In the genomic region with DNA sequence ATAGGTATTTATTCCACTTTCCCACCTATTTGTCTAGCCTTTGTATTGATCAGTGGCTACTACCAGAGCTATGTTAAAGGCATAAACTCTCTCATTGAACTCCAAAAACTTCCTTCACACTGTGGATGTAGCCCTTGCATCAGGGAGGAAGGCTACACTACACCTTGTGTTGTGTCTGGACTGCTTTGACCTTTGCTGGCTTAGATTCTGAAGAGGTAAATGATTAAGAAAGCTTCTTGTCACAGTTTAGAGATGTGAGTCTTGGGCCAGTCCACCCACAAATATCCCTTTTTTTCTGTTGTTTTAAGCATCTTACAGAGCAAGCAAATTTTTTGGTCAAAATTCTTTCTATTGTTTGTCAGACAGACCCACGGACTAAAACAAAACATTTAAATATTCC, we compare ENCODE assay signal across 34 cellular contexts. TPM values are rescaled to one million over a fixed set of nuclear protein-coding genes. Genes with fewer than 3 reads are reported as not detected.
DNase-seq lines count a peak whose midpoint lies in the region; ATAC-seq and TF ChIP-seq lines count a peak whose summit lies in the region.
"Had no signal": no experiment of that assay in that cellular context is flagged by ENCODE, and none has a peak within 500 bp of the region (broad histone marks: within the 10 kb centered on the region; RNA-seq: fewer than 3 reads in every experiment).

No MANE protein-coding gene starts in this region.

- H3K4ac ChIP-seq in mesendoderm (ENCODE audit: low read depth, low read length) = no peak overlapping the region

- peak overlapping the region; percentile 41 for H3K18ac ChIP-seq in mesendoderm (ENCODE audit: low read length)

- H3K56ac ChIP-seq in mesendoderm (ENCODE audit: low read length) = peak overlapping the region; percentile 51

- no peak overlapping the region for H3K27ac Mint-ChIP-seq in activated naive CD4-positive, alpha-beta T cell treated with anti-CD3 and anti-CD28 coated beads for 36 hours
- H3K27ac Mint-ChIP-seq in T-cell = no peak overlapping the region
- H3K27ac Mint-ChIP-seq: activated CD4-positive, alpha-beta T cell treated with anti-CD3 and anti-CD28 coated beads, Interleukin-2, amount 10 ng/mL, durations not matched to agents 7 days and 5 days; activated naive CD8-positive, alpha-beta T cell; HFFc6; IgD-negative memory B cell; WTC11 had no signal

- H4K8ac ChIP-seq in mesendoderm (ENCODE audit: low read depth, low read length) = no peak overlapping the region

- TF ChIP-seq POLR2A in heart left ventricle (IDR thresholded peaks at IDR 0.05) (no peak), spleen (IDR thresholded peaks at IDR 0.05) (no peak)

- H4K5ac ChIP-seq in mesendoderm (ENCODE audit: low read length) = no peak overlapping the region

- H2AK5ac ChIP-seq in mesendoderm (ENCODE audit: low read length) = no peak overlapping the region

- intact Hi-C loops in heart left ventricle (cut with DNase I) (loop anchor here in 1 of 10 donors (5.0 kb wide), 1 partner anchor 111 kb away; no protein-coding TSS in a partner anchor), left cardiac atrium (cut with DNase I) (loop anchor here in 1 of 2 donors (10.0 kb wide), 1 partner anchor 113 kb away; no protein-coding TSS in a partner anchor), spleen (cut with DNase I; ENCODE audit: low total_unique reads) (no loop called here)
- intact Hi-C loops in activated naive CD4-positive, alpha-beta T cell treated with anti-CD3 and anti-CD28 coated beads for 36 hours (cut with micrococcal nuclease) = no loop called here

- peak overlapping the region in 5 of 12 donors; percentile 27 to 85 (median 43) for H3K27ac ChIP-seq in heart left ventricle
- peak overlapping the region in 1 of 2 donors; percentile 80 for H3K27ac ChIP-seq in coronary artery
- no peak overlapping the region for H3K27ac ChIP-seq in mesendoderm (ENCODE audit: low read depth, low read length)
- H3K27ac ChIP-seq in spleen = peak overlapping the region in 4 of 8 donors; percentile 67 to 78 (median 76)
- no peak overlapping the region for H3K27ac ChIP-seq in SK-N-SH (ENCODE audit: low read depth in 2 of 2, low read length in 1 of 2)
- H3K27ac ChIP-seq: C4-2B, SJCRH30, transverse colon had no signal

- H3K36me3 ChIP-seq in heart left ventricle = no peaks in the 10 kb centered on the region
- H3K36me3 ChIP-seq in mesendoderm (ENCODE audit: control insufficient read depth, insufficient read depth, low read length) = no peaks in the 10 kb centered on the region
- no peaks in the 10 kb centered on the region for H3K36me3 ChIP-seq in spleen
- H3K36me3 ChIP-seq in SK-N-SH (replicated peaks in 1 of 2; ENCODE audit: control insufficient read depth in 1 of 2, insufficient read depth in 2 of 2, low read length in 1 of 2) = no peaks in the 10 kb centered on the region
- H3K36me3 ChIP-seq: sigmoid colon, SJCRH30, transverse colon had no signal

- TF ChIP-seq RAD21 in SK-N-SH (IDR thresholded peaks at IDR 0.05; ENCODE audit: low read length) = no peak

- H3K9me2 ChIP-seq in SK-N-SH = no peaks in the 10 kb centered on the region

- no peak for ATAC-seq in heart left ventricle
- no peak for ATAC-seq in left cardiac atrium
- no peak for ATAC-seq in T-cell (replicated peaks in 1 of 4)
- ATAC-seq: WTC11 had no signal

- H3K4me3 ChIP-seq in heart left ventricle = peak overlapping the region in 11 of 12 donors; percentile 5 to 61 (median 50)
- H3K4me3 ChIP-seq in coronary artery = peak overlapping the region; percentile 71
- H3K4me3 ChIP-seq in mesendoderm (ENCODE audit: low read length) = no peak overlapping the region
- peak overlapping the region in 7 of 8 donors; percentile 2 to 62 (median 29) for H3K4me3 ChIP-seq in spleen
- H3K4me3 ChIP-seq in SK-N-SH (ENCODE audit: low read depth in 2 of 2, low read length in 1 of 2) = no peak overlapping the region
- H3K4me3 ChIP-seq: sigmoid colon, SJCRH30, transverse colon had no signal

- no peak overlapping the region for H3K23ac ChIP-seq in mesendoderm (ENCODE audit: low read length)

- DNase-seq in heart left ventricle (no peak), left cardiac atrium (no peak), coronary artery (ENCODE audit: low spot score) (no peak), mesendoderm (no peak), spleen (no peak), SK-N-SH (no peak), T-cell (no peak)
- DNase-seq in activated naive CD4-positive, alpha-beta T cell treated with anti-CD3 and anti-CD28 coated beads for 36 hours = no peak
- DNase-seq: 8988T; activated CD4-positive, alpha-beta T cell treated with anti-CD3 and anti-CD28 coated beads, Interleukin-2, amount 10 ng/mL, durations not matched to agents 7 days and 5 days; activated effector memory CD4-positive, alpha-beta T cell treated with Interleukin-2 at 50 U/mL for 16 hours; activated T-cell treated with anti-CD3 and anti-CD28 coated beads, Interleukin-2, amount 50 U/mL, for 1 hour; effector CD8-positive, alpha-beta T cell; glutamatergic neuron; GOT3; HFFc6; NCI-H1048; NCI-H2107; NCI-H446; NCI-H82; posterior cingulate gyrus; sigmoid colon; SJCRH30; stimulated activated CD4-positive, alpha-beta T cell treated with anti-CD3 and anti-CD28 coated beads, Interleukin-15, amount 100 ng/mL, for 24 hours; stimulated activated CD4-positive, alpha-beta T cell treated with anti-CD3 and anti-CD28 coated beads, Interleukin-4, amount 100 ng/mL, for 4 hours; T-helper 1 cell; transverse colon had no signal

- no peak overlapping the region for H2BK120ac ChIP-seq in mesendoderm (ENCODE audit: low read depth, low read length)

- no peaks in the 10 kb centered on the region for H3K79me1 ChIP-seq in mesendoderm (ENCODE audit: low read length)

- no peak overlapping the region for H2AFZ ChIP-seq in SK-N-SH (ENCODE audit: low read depth)

- H3K9ac ChIP-seq in mesendoderm (ENCODE audit: low read length) (peak overlapping the region; percentile 14), SK-N-SH (no peak overlapping the region)

- no peaks in the 10 kb centered on the region for H3K4me1 Mint-ChIP-seq in activated naive CD4-positive, alpha-beta T cell treated with anti-CD3 and anti-CD28 coated beads for 36 hours (ENCODE audit: low read depth)
- no peaks in the 10 kb centered on the region for H3K4me1 Mint-ChIP-seq in T-cell
- H3K4me1 Mint-ChIP-seq: activated CD4-positive, alpha-beta T cell treated with anti-CD3 and anti-CD28 coated beads, Interleukin-2, amount 10 ng/mL, durations not matched to agents 7 days and 5 days; IgD-negative memory B cell; neural crest cell had no signal

- no peak for TF ChIP-seq EP300 in SK-N-SH (IDR thresholded peaks at IDR 0.05; ENCODE audit: borderline replicate concordance in 1 of 2, low read depth in 1 of 2, low read length in 1 of 2)

- CTCF ChIA-PET in activated naive CD4-positive, alpha-beta T cell treated with anti-CD3 and anti-CD28 coated beads for 36 hours (lab: Charles Lee) = no interaction called here
- CTCF ChIA-PET in SK-N-SH (lab: Yijun Ruan, JAX) = no interaction called here
- CTCF ChIA-PET in T-cell (lab: Charles Lee) = interaction anchor here in 1 of 2 donors (0.6 kb wide), 1 partner anchor 464 kb away, joined by 3 read pairs; no protein-coding TSS in a partner anchor

- no peak overlapping the region for H2BK5ac ChIP-seq in mesendoderm (ENCODE audit: low read length)

- WGBS in heart left ventricle, 4 donors = 57 to 70% (median 65%) methylated on average over 1 of the region's 1 CpG
- WGBS in mesendoderm (ENCODE audit: extremely low coverage, insufficient coverage, low lambda C conversion rate) = no CpG with 5 or more reads among the region's 1 CpG
- WGBS in spleen, 5 donors = 70 to 95% (median 80%) methylated on average over 1 of the region's 1 CpG
- WGBS in SK-N-SH (ENCODE audit: low lambda C conversion rate) = 55% methylated on average over 1 of the region's 1 CpG

- H3K4me1 ChIP-seq in heart left ventricle (peaks cover 0 to 7% (median 0%) of the 10 kb centered on the region in 12 donors), mesendoderm (ENCODE audit: control insufficient read depth, low read depth, low read length) (peaks cover 9% of the 10 kb centered on the region), spleen (no peaks in the 10 kb centered on the region), SK-N-SH (ENCODE audit: control insufficient read depth in 1 of 2, insufficient read depth in 2 of 2, low read depth in 1 of 2, low read length in 1 of 2) (peaks cover 0 to 8% of the 10 kb centered on the region in 2 experiments; a peak in 2 of 4 replicates)

- no peak overlapping the region for H3K4me3 Mint-ChIP-seq in activated naive CD4-positive, alpha-beta T cell treated with anti-CD3 and anti-CD28 coated beads for 36 hours
- no peak overlapping the region for H3K4me3 Mint-ChIP-seq in T-cell
- H3K4me3 Mint-ChIP-seq: activated CD4-positive, alpha-beta T cell treated with anti-CD3 and anti-CD28 coated beads, Interleukin-2, amount 10 ng/mL, durations not matched to agents 7 days and 5 days; activated naive CD8-positive, alpha-beta T cell; IgD-negative memory B cell; neural crest cell; WTC11 had no signal

- H3K79me2 ChIP-seq in mesendoderm (ENCODE audit: control insufficient read depth, insufficient read depth, low read length) (peaks cover 4% of the 10 kb centered on the region), SK-N-SH (ENCODE audit: insufficient read depth) (no peaks in the 10 kb centered on the region)

- no peaks in the 10 kb centered on the region for H3K9me3 Mint-ChIP-seq in activated naive CD4-positive, alpha-beta T cell treated with anti-CD3 and anti-CD28 coated beads for 36 hours
- H3K9me3 Mint-ChIP-seq in T-cell = no peaks in the 10 kb centered on the region
- H3K9me3 Mint-ChIP-seq: activated CD4-positive, alpha-beta T cell treated with anti-CD3 and anti-CD28 coated beads, Interleukin-2, amount 10 ng/mL, durations not matched to agents 7 days and 5 days; HFFc6; IgD-negative memory B cell; neural crest cell; WTC11 had no signal

- H3K27me3 ChIP-seq in heart left ventricle (no peaks in the 10 kb centered on the region), mesendoderm (ENCODE audit: insufficient read depth, low read length, poor library complexity) (no peaks in the 10 kb centered on the region), spleen (replicated peaks in 1 of 7) (peaks cover 0 to 32% (median 0%) of the 10 kb centered on the region in 7 donors), SK-N-SH (ENCODE audit: insufficient read depth) (no peaks in the 10 kb centered on the region)
- H3K27me3 ChIP-seq: sigmoid colon, SJCRH30 had no signal

- H3K27me3 Mint-ChIP-seq in activated naive CD4-positive, alpha-beta T cell treated with anti-CD3 and anti-CD28 coated beads for 36 hours (ENCODE audit: low read depth) = peaks cover 27% of the 10 kb centered on the region
- peaks cover 31 to 45% of the 10 kb centered on the region in 2 donors for H3K27me3 Mint-ChIP-seq in T-cell

- no peak overlapping the region for H3K4me2 ChIP-seq in mesendoderm (ENCODE audit: low read length)
- H3K4me2 ChIP-seq in SK-N-SH = no peak overlapping the region

- H3K9me3 ChIP-seq in heart left ventricle = no peaks in the 10 kb centered on the region
- no peaks in the 10 kb centered on the region for H3K9me3 ChIP-seq in spleen
- H3K9me3 ChIP-seq in SK-N-SH = no peaks in the 10 kb centered on the region
- H3K9me3 ChIP-seq: sigmoid colon, SJCRH30, transverse colon had no signal

- POLR2A ChIA-PET in SK-N-SH (lab: Yijun Ruan, JAX) (no interaction called here), T-cell (lab: Charles Lee) (no interaction called here)

- no peak for TF ChIP-seq CTCF in heart left ventricle (IDR thresholded peaks at IDR 0.05)
- no peak for TF ChIP-seq CTCF in coronary artery (IDR thresholded peaks at IDR 0.05)
- no peak for TF ChIP-seq CTCF in spleen (IDR thresholded peaks at IDR 0.05 in 8 of 11, conservative IDR thresholded peaks at IDR 0.05 in 3 of 11)
- no peak for TF ChIP-seq CTCF in SK-N-SH (IDR thresholded peaks at IDR 0.05)

- H4K20me1 ChIP-seq in SK-N-SH (ENCODE audit: insufficient read depth) = no peaks in the 10 kb centered on the region

- H3F3A ChIP-seq in SK-N-SH (replicated peaks; ENCODE audit: insufficient read depth) = peaks cover 4% of the 10 kb centered on the region

- no peaks in the 10 kb centered on the region for H3K36me3 Mint-ChIP-seq in activated naive CD4-positive, alpha-beta T cell treated with anti-CD3 and anti-CD28 coated beads for 36 hours (ENCODE audit: low read depth)
- H3K36me3 Mint-ChIP-seq in T-cell = no peaks in the 10 kb centered on the region
- H3K36me3 Mint-ChIP-seq: activated naive CD8-positive, alpha-beta T cell; WTC11 had no signal

- H2BK15ac ChIP-seq in mesendoderm (replicated peaks; ENCODE audit: low read depth) = no peak overlapping the region

RNA-seq across cellular contexts. Expression of gene ENPEP, which starts 1.9 kb away (rescaled TPM):
- total RNA-seq in heart left ventricle = 1 to 10 TPM; 1.3 to 9.3 (median 4.2) TPM
- polyA plus RNA-seq in heart left ventricle = 1 to 10 TPM; 1.3 to 4.4 TPM
- total RNA-seq in left cardiac atrium = 10 to 100 TPM in 1 of 2 donors, 1 to 10 TPM in 1; 7.4 to 12.2 TPM
- polyA plus RNA-seq in mesendoderm (2013, experiment 1 of 2) = 5.7 TPM
- polyA plus RNA-seq in mesendoderm (2013, experiment 2 of 2) = 5.0 TPM
- 10 to 100 TPM; 15.3 to 48.3 (median 33.1) TPM for total RNA-seq in spleen
- polyA plus RNA-seq in spleen = 1 to 10 TPM; 1.8 to 3.7 (median 1.9) TPM
- not detected for total RNA-seq in activated naive CD4-positive, alpha-beta T cell treated with anti-CD3 and anti-CD28 coated beads for 36 hours
- 0.15 and 0.16 TPM in 2 replicates for polyA plus RNA-seq in SK-N-SH (2012; rRNA removed)
- 0.04 and 0.19 TPM in 2 replicates for polyA plus RNA-seq in SK-N-SH (2012; cell fraction: cytosol; rRNA removed)
- polyA plus RNA-seq in SK-N-SH (2012; cell fraction: nucleus; rRNA removed) = 0.04 and 0.05 TPM in 2 replicates
- not detected for total RNA-seq in T-cell
- total RNA-seq: activated CD8-positive, alpha-beta memory T cell treated with anti-CD3 and anti-CD28 coated beads for 36 hours; lung microvascular endothelial cell had no signal
- polyA plus RNA-seq: IgD-negative memory B cell had no signal

Comparison
In these comparisons a context has a peak if more than half of its experiments do, and no peak if none do; other contexts are left out.
1. H3K4me3 ChIP-seq: peak in heart left ventricle (11 of 12), coronary artery (single experiment) and spleen (7 of 8); none in mesendoderm (single experiment) and SK-N-SH (0 of 2).